In genomic region chr9:33438926-33439511, GRCh38 we compare ENCODE assay signal across 1 cellular context.
TF ChIP-seq lines count a peak whose summit lies in the region.

No MANE protein-coding gene starts in this region.

TF ChIP-seq in HepG2, 621 proteins besides CTCF, POLR2A, EP300 and RAD21:
- TF ChIP-seq MNT (IDR thresholded peaks at IDR 0.05) (peak; percentile 65), KDM5A (IDR thresholded peaks at IDR 0.05; ENCODE audit: borderline replicate concordance, low read length) (no peak)
